1 cellular context compared by ENCODE assay signal in genomic region chrX:66163849-66164401, GRCh38.
TF ChIP-seq lines count a peak whose summit lies in the region.

HEPH (plus strand) TSS chrX:66164247; CDS start chrX:66170571, 6,324 bp downstream.

TF ChIP-seq in K562, 482 proteins besides CTCF, POLR2A, EP300 and RAD21 (continued from another document):
- TF ChIP-seq NR0B1 (IDR thresholded peaks at IDR 0.05; ENCODE audit: partially characterized antibody) (no peak), HDAC1 (IDR thresholded peaks at IDR 0.05) (peak in 1 of 2 experiments; percentile 47; a peak in 2 of 4 replicates), SIN3A (IDR thresholded peaks at IDR 0.05; ENCODE audit: borderline replicate concordance in 2 of 2, control insufficient read depth in 1 of 2, low read depth in 2 of 2, low read length in 2 of 2) (0 out of 4 replicates have a peak, but pooled peaks of 1 of the 2 experiments have one; percentile 47), HMG20A (CRISPR knock-in tag; conservative IDR thresholded peaks at IDR 0.05) (no peak), GTF3C2 (IDR thresholded peaks at IDR 0.05; ENCODE audit: borderline replicate concordance, extremely low read depth, insufficient read length) (no peak), MNT (conservative IDR thresholded peaks at IDR 0.05) (0 out of 4 replicates have a peak, but pooled peaks of 1 of the 2 experiments have one; percentile 35), NCOR1 (IDR thresholded peaks at IDR 0.05) (no peak; the same call in 1 of the 2 replicates), E2F3 (CRISPR knock-in tag; IDR thresholded peaks at IDR 0.05) (no peak), ZNF232 (CRISPR knock-in tag; IDR thresholded peaks at IDR 0.05) (no peak), GATAD2A (IDR thresholded peaks at IDR 0.05) (0 out of 2 replicates have a peak, but pooled peaks have one; percentile 51), ETV1 (tag; conservative IDR thresholded peaks at IDR 0.05; ENCODE audit: low read depth) (peak; percentile 79), NCOA6 (IDR thresholded peaks at IDR 0.05) (no peak), NFIC (IDR thresholded peaks at IDR 0.05) (no peak), DEAF1 (CRISPR knock-in tag; IDR thresholded peaks at IDR 0.05) (no peak), TAF7 (tag; IDR thresholded peaks at IDR 0.05) (no peak), NR2C2 (CRISPR knock-in tag; IDR thresholded peaks at IDR 0.05) (no peak), NR2C2 (tag; IDR thresholded peaks at IDR 0.05) (no peak), DLX4 (CRISPR knock-in tag; IDR thresholded peaks at IDR 0.05) (no peak), NCOA1 (IDR thresholded peaks at IDR 0.05; ENCODE audit: low read depth) (0 out of 2 replicates have a peak, but pooled peaks have one; percentile 29), ILF3 (IDR thresholded peaks at IDR 0.05; ENCODE audit: borderline replicate concordance) (no peak), MAFF (IDR thresholded peaks at IDR 0.05; ENCODE audit: low read length) (no peak), LCOR (CRISPR knock-in tag; IDR thresholded peaks at IDR 0.05) (no peak), ZC3H11A (IDR thresholded peaks at IDR 0.05; ENCODE audit: low read depth, low read length) (no peak), CEBPG (CRISPR knock-in tag; IDR thresholded peaks at IDR 0.05) (no peak), CEBPG (tag; conservative IDR thresholded peaks at IDR 0.05 in 1 of 2, IDR thresholded peaks at IDR 0.05 in 1 of 2) (no peak), L3MBTL2 (IDR thresholded peaks at IDR 0.05) (peak; percentile 22; the same call in 1 of the 2 replicates), ZNF696 (CRISPR knock-in tag; conservative IDR thresholded peaks at IDR 0.05) (no peak), SMAD1 (IDR thresholded peaks at IDR 0.05; ENCODE audit: low read depth, low read length, partially characterized antibody) (no peak), CBFB (CRISPR knock-in tag; IDR thresholded peaks at IDR 0.05) (no peak), HDAC6 (IDR thresholded peaks at IDR 0.05; ENCODE audit: low read depth, low read length) (no peak), ZFP36 (IDR thresholded peaks at IDR 0.05; ENCODE audit: low read depth, low read length, partially characterized antibody) (no peak), PHF20 (IDR thresholded peaks at IDR 0.05; ENCODE audit: partially characterized antibody) (no peak), MCM2 (IDR thresholded peaks at IDR 0.05; ENCODE audit: low read depth) (no peak)
